9 cellular contexts compared by ENCODE assay signal in genomic region chr21:44300262-44300959, GRCh38. TPM values are rescaled to one million over a fixed set of nuclear protein-coding genes. Genes with fewer than 3 reads are reported as not detected.
DNase-seq lines count a peak whose midpoint lies in the region; ATAC-seq and TF ChIP-seq lines count a peak whose summit lies in the region.
"Had no signal": no experiment of that assay in that cellular context is flagged by ENCODE, and none has a peak within 500 bp of the region (broad histone marks: within the 10 kb centered on the region; RNA-seq: fewer than 3 reads in every experiment).

No MANE protein-coding gene starts in this region.

- DNase-seq in HUDEP-2 (lab: John Stamatoyannopoulos, UW; ENCODE audit: unreplicated experiment in 76 of 76) (peak in 52 of 76 experiments; percentile 13 to 69 (median 53)), T-helper 1 cell (peak; percentile 43 to 62 (median 53)), right atrium auricular region (ENCODE audit: low spot score) (peak; percentile 76), putamen (ENCODE audit: low spot score) (peak; percentile 44)

- H3K27ac ChIP-seq in C4-2B, result peak overlapping the region; percentile 84
- H3K27ac ChIP-seq in angular gyrus (ENCODE audit: low read depth, low read length), result peak overlapping the region; percentile 68
- H3K27ac ChIP-seq in right atrium auricular region, result peak overlapping the region; percentile 81 to 83

- peak overlapping the region; percentile 71 to 82 for H3K4me3 ChIP-seq in right atrium auricular region

- ATAC-seq in GM19438 (IDR thresholded peaks at IDR 0.05; ENCODE audit: low read depth, unreplicated experiment) (peak; percentile 17), HG03378 (IDR thresholded peaks at IDR 0.05; ENCODE audit: unreplicated experiment) (no peak)

- peaks cover 0 to 64% of the 10 kb centered on the region in 2 donors for H3K4me1 ChIP-seq in right atrium auricular region

- H3K36me3 ChIP-seq in right atrium auricular region, result no peaks in the 10 kb centered on the region

- H3K9me3 ChIP-seq in right atrium auricular region, result no peaks in the 10 kb centered on the region

- H3K27me3 ChIP-seq in right atrium auricular region, result no peaks in the 10 kb centered on the region

- no peak for TF ChIP-seq CTCF in C4-2B (conservative IDR thresholded peaks at IDR 0.05)
- no peak for TF ChIP-seq CTCF in right atrium auricular region (IDR thresholded peaks at IDR 0.05)

RNA-seq across cellular contexts. Expression of gene PFKL, which starts 0.6 kb away (rescaled TPM):
- 10 to 100 TPM; 28.0 to 45.7 TPM for total RNA-seq in right atrium auricular region

RNA-seq across cellular contexts. Expression of gene AIRE, which starts 14.7 kb away (rescaled TPM):
- total RNA-seq in right atrium auricular region, result not detected

RNA-seq across cellular contexts. Expression of gene DNMT3L, which starts 38.7 kb away (rescaled TPM):
- total RNA-seq in right atrium auricular region, result not detected
- total RNA-seq: T-helper 1 cell treated with Interleukin-12 subunit alpha and Interleukin-12 subunit beta and Interleukin-4 antibody, amounts not matched to agents 30 ng/mL and 1 ng/mL, for 36 hours had no signal

RNA-seq across cellular contexts. Expression of gene CFAP410, which starts 38.8 kb away (rescaled TPM):
- 10 to 100 TPM; 21.4 to 23.2 TPM for total RNA-seq in right atrium auricular region

RNA-seq across cellular contexts. Expression of gene TRPM2, which starts 53.0 kb away (rescaled TPM):
- under 1 TPM; 0.75 to 0.89 TPM for total RNA-seq in right atrium auricular region
